In the genomic region with DNA sequence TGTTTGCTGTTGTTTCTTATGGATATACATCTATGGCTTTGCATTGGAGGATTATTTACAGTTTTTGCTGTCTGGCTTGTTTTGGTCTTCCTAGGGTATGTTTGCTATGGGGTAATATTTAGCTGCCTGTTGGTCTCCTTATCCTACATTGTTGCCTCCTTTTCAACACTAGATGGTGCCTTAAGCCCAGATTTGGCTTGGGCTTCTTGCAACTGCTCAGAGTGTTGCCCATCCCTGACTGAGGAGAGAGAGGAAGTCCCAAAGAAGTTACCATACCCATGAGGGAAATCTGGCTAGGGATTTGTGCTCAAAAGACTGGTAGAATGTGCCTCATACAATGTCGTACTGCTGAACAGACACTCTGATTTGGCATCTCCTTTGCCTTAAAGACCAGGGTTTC, we compare ENCODE assay signal across 8 cellular contexts.
DNase-seq lines count a peak whose midpoint lies in the region; ATAC-seq lines count a peak whose summit lies in the region.

No MANE protein-coding gene starts in this region.

- H3K27ac ChIP-seq in epithelial cell of prostate, result no peak overlapping the region

- ATAC-seq in GM21381 (IDR thresholded peaks at IDR 0.05; ENCODE audit: unreplicated experiment), result peak; percentile 55
- ATAC-seq in GM19351 (IDR thresholded peaks at IDR 0.05; ENCODE audit: unreplicated experiment), result no peak

- peak; percentile 16 for DNase-seq in Caki2 (ENCODE audit: low read depth)
- DNase-seq in NCI-H69 (lab: John Stamatoyannopoulos, UW), result peak; percentile 63
- peak; percentile 16 for DNase-seq in epithelial cell of prostate (ENCODE audit: low read depth, low spot score)
- DNase-seq in NCI-H1694 treated with DMSO at 0.1 percent for 48 hours (lab: John Stamatoyannopoulos, UW), result no peak
- DNase-seq in effector CD8-positive, alpha-beta T cell (lab: John Stamatoyannopoulos, UW), result no peak
- DNase-seq in amygdala (lab: John Stamatoyannopoulos, UW), result no peak

- in situ Hi-C loops in Caki2 (cut with HindIII; ENCODE audit: low pct_unique_long_range_greater_than_20kb, low sequenced_read_pairs), result no loop called here

Comparison
In these comparisons a context has a peak if more than half of its experiments do, and no peak if none do; other contexts are left out.
1. DNase-seq: peak in Caki2 (single experiment), NCI-H69 (single experiment) and epithelial cell of prostate (single experiment); none in NCI-H1694 treated with DMSO at 0.1 percent for 48 hours (single experiment), effector CD8-positive, alpha-beta T cell (single experiment) and amygdala (0 of 56).